Comparison of ENCODE assay signal across 21 cellular contexts in the genomic region with DNA sequence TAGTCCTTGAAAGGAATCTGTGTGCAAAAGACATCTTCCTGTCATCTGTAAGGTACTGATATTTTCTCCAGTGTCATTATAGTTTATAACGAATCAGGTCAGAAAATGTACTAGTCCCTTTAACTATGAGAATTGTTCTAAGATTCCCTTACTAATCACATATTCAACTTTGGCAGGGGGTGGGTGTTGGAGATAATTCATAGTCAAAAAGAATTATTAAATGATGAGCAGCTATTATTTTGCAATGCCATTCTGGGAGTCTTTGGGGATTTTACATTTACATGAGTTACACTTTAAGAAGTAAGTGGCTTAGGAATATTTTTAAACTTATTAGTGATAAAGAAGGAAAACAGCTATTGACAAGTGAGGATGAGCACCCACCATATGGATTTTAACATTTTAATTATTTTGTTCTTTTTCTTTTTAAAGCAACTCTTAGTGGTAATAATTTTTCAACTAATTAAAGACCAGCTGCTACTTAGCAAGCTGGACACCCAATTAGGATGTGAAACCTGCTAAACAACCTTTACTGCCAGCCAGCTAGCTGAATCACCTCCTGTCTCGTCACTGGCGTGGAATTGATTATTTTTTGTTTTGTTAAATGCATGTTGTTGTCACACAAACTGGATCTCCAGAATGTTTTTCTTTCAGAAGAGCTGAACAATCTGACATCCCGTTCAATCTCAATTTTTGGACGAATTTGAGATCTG.
DNase-seq lines count a peak whose midpoint lies in the region; ATAC-seq, FAIRE-seq and TF ChIP-seq lines count a peak whose summit lies in the region.
"Had no signal": no experiment of that assay in that cellular context is flagged by ENCODE, and none has a peak within 500 bp of the region (broad histone marks: within the 10 kb centered on the region; RNA-seq: fewer than 3 reads in every experiment).

No MANE protein-coding gene starts in this region.

- CTCF ChIA-PET in GM12878 (lab: Yijun Ruan, JAX), result no interaction called here

- no peaks in the 10 kb centered on the region for H3K79me2 ChIP-seq in GM12878 (ENCODE audit: control insufficient read depth, insufficient read depth, low read length)

- RAD21 ChIA-PET in GM12878 (lab: Charles Lee; ENCODE audit: unreplicated experiment), result interaction anchor here (0.9 to 1.3 kb wide), 2 partner anchors 15 to 42 kb away, joined by 3 read pairs; no protein-coding TSS in a partner anchor

- peak; percentile 13 for DNase-seq in NCI-H2171 treated with DMSO at 0.1 percent for 48 hours (lab: John Stamatoyannopoulos, UW)
- DNase-seq in NCI-H2171 (lab: John Stamatoyannopoulos, UW), result no peak
- peak; percentile 13 to 65 for DNase-seq in NCI-H524 (lab: John Stamatoyannopoulos, UW)
- DNase-seq in GM12878 (ENCODE audit: low read depth, low spot score), result no peak
- DNase-seq in retina, result peak; percentile 3
- DNase-seq in SHP77 (lab: John Stamatoyannopoulos, UW), result no peak
- DNase-seq in NK-92 treated with Interleukin-12 subunit alpha and Interleukin-12 subunit beta, amount 100 ng/mL, for 24 hours (lab: John Stamatoyannopoulos, UW), result no peak
- DNase-seq: activated CD8-positive, alpha-beta memory T cell treated with anti-CD3 and anti-CD28 coated beads, Interleukin-2, amount 50 U/mL, for 4 hours; activated effector memory CD4-positive, alpha-beta T cell treated with anti-CD3 and anti-CD28 coated beads, Interleukin-2, amount 50 U/mL, for 16 hours; activated naive CD8-positive, alpha-beta T cell treated with anti-CD3 and anti-CD28 coated beads, Interleukin-2, amount 50 U/mL, for 24 hours; brain microvascular endothelial cell; cortex of kidney; HFFc6; hypothalamus; NCI-H1930; NCI-H510A treated with DMSO at 0.1 percent for 48 hours; nucleus accumbens; Peyer's patch had no signal

- no TSS peak for BruUV-seq in GM12878 (replicated peaks; lab: Mats Ljungman, UMichigan)

- H3K9ac ChIP-seq in GM12878 (ENCODE audit: control insufficient read depth, insufficient read depth, low read length), result no peak overlapping the region

- SMC1A ChIA-PET in GM12878 (lab: Charles Lee; ENCODE audit: uncharacterized antibody, unreplicated experiment), result interaction anchor here (0.7 to 1.5 kb wide), 5 partner anchors 8 to 49 kb away, joined by 3 to 5 read pairs (median 3); no protein-coding TSS in a partner anchor

- no peak for TF ChIP-seq EP300 in GM12878 (IDR thresholded peaks at IDR 0.05; ENCODE audit: borderline replicate concordance in 1 of 2, control insufficient read depth in 1 of 2, low read depth in 2 of 2, low read length in 2 of 2)

- no peak for FAIRE-seq in GM12878 (lab: Jason Lieb, UNC)
- FAIRE-seq: urothelium cell line had no signal

- H3K4me3 ChIP-seq in GM12878, result no peak overlapping the region
- H3K4me3 ChIP-seq: Peyer's patch, SK-N-MC had no signal

- in situ Hi-C loops in GM12878 (cut with MboI), result no loop called here

- intact Hi-C loops in GM12878 (cut with micrococcal nuclease; ENCODE audit: unreplicated experiment), result no loop called here

- no peaks in the 10 kb centered on the region for H3K36me3 ChIP-seq in GM12878 (ENCODE audit: control insufficient read depth in 2 of 2, insufficient read depth in 2 of 2, low read length in 1 of 2)
- H3K36me3 ChIP-seq: brain microvascular endothelial cell, Peyer's patch had no signal

- no peak for TF ChIP-seq POLR2A in GM12878 (IDR thresholded peaks at IDR 0.05; ENCODE audit: low read depth, low read length)

- H2AFZ ChIP-seq in GM12878 (ENCODE audit: control insufficient read depth, low read depth, low read length), result no peak overlapping the region

- H3K9me3 ChIP-seq in GM12878 (replicated peaks; ENCODE audit: control insufficient read depth, insufficient read depth, low read length), result no peaks in the 10 kb centered on the region
- H3K9me3 ChIP-seq: Peyer's patch had no signal

- no peak overlapping the region for H3K4me2 ChIP-seq in GM12878 (ENCODE audit: control insufficient read depth, insufficient read depth)

- TF ChIP-seq CTCF in GM12878 (IDR thresholded peaks at IDR 0.05 in 2 of 3, conservative IDR thresholded peaks at IDR 0.05 in 1 of 3; ENCODE audit: control insufficient read depth in 2 of 3, extremely low read depth in 1 of 3, insufficient read depth in 1 of 3, low read depth in 3 of 3, low read length in 3 of 3), result no peak

- ATAC-seq in GM12878 (peak; percentile 71), HG03108 (IDR thresholded peaks at IDR 0.05; ENCODE audit: unreplicated experiment) (no peak)
- ATAC-seq: activated naive CD8-positive, alpha-beta T cell treated with anti-CD3 and anti-CD28 coated beads, Interleukin-2, amount 50 U/mL, for 24 hours had no signal

- H3K27me3 ChIP-seq in GM12878 (replicated peaks in 1 of 2; ENCODE audit: control insufficient read depth in 2 of 2, insufficient read depth in 2 of 2, low read length in 1 of 2), result no peaks in the 10 kb centered on the region
- H3K27me3 ChIP-seq: brain microvascular endothelial cell, Peyer's patch had no signal

- H4K20me1 ChIP-seq in GM12878 (ENCODE audit: control insufficient read depth, insufficient read depth), result no peaks in the 10 kb centered on the region

- H3K4me1 ChIP-seq in GM12878 (ENCODE audit: control insufficient read depth, insufficient read depth, low read length), result no peaks in the 10 kb centered on the region
- H3K4me1 ChIP-seq: Peyer's patch had no signal

- no peak for TF ChIP-seq RAD21 in GM12878 (IDR thresholded peaks at IDR 0.05; ENCODE audit: insufficient read depth, low read depth, low read length)

- POLR2A ChIA-PET in GM12878 (lab: Charles Lee), result no interaction called here

- WGBS in GM12878 (ENCODE audit: insufficient coverage, insufficient replicate concordance, low lambda C conversion rate, missing lambda C conversion rate), result 27% methylated on average over 5 of the region's 5 CpGs

- no peak overlapping the region for H3K27ac ChIP-seq in GM12878 (ENCODE audit: control insufficient read depth, insufficient read depth)
- H3K27ac ChIP-seq: brain microvascular endothelial cell, Peyer's patch, SK-N-MC had no signal

TF ChIP-seq in GM12878, 131 proteins besides CTCF, POLR2A, EP300 and RAD21:
- TF ChIP-seq STAT1 (conservative IDR thresholded peaks at IDR 0.05) (no peak), EGR1 (IDR thresholded peaks at IDR 0.05; ENCODE audit: borderline replicate concordance in 1 of 2, low read depth in 2 of 2, low read length in 2 of 2) (no peak), IKZF1 (conservative IDR thresholded peaks at IDR 0.05) (peak; percentile 28; the same call in 1 of the 2 replicates), BCL11A (IDR thresholded peaks at IDR 0.05; ENCODE audit: low read depth, low read length) (peak; percentile 50; the same call in 1 of the 2 replicates), MEF2B (IDR thresholded peaks at IDR 0.05; ENCODE audit: partially characterized antibody, poor library complexity, severe bottlenecking) (no peak), USF1 (IDR thresholded peaks at IDR 0.05; ENCODE audit: borderline replicate concordance, extremely low read length, insufficient read depth, low read depth, low read length) (no peak), MTA2 (IDR thresholded peaks at IDR 0.05; ENCODE audit: low read depth) (peak; percentile 94), KLF5 (IDR thresholded peaks at IDR 0.05; ENCODE audit: partially characterized antibody) (no peak), STAT3 (IDR thresholded peaks at IDR 0.05; ENCODE audit: low read depth, low read length) (no peak)
- TF ChIP-seq, protein P1, sequence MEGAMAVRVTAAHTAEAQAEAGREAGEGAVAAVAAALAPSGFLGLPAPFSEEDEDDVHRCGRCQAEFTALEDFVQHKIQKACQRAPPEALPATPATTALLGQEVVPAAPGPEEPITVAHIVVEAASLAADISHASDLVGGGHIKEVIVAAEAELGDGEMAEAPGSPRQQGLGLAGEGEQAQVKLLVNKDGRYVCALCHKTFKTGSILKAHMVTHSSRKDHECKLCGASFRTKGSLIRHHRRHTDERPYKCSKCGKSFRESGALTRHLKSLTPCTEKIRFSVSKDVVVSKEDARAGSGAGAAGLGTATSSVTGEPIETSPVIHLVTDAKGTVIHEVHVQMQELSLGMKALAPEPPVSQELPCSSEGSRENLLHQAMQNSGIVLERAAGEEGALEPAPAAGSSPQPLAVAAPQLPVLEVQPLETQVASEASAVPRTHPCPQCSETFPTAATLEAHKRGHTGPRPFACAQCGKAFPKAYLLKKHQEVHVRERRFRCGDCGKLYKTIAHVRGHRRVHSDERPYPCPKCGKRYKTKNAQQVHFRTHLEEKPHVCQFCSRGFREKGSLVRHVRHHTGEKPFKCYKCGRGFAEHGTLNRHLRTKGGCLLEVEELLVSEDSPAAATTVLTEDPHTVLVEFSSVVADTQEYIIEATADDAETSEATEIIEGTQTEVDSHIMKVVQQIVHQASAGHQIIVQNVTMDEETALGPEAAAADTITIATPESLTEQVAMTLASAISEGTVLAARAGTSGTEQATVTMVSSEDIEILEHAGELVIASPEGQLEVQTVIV (IDR thresholded peaks at IDR 0.05; ENCODE audit: borderline replicate concordance, partially characterized antibody), result no peak

Comparison
In these comparisons a context has a peak if more than half of its experiments do, and no peak if none do; other contexts are left out.
1. DNase-seq: peak in NCI-H2171 treated with DMSO at 0.1 percent for 48 hours (single experiment), NCI-H524 (2 of 2) and retina (single experiment); none in NCI-H2171 (single experiment), GM12878 (single experiment), SHP77 (0 of 2) and NK-92 treated with Interleukin-12 subunit alpha and Interleukin-12 subunit beta, amount 100 ng/mL, for 24 hours (single experiment).